ENCODE assay signal across 17 cellular contexts in genomic region chr7:91496251-91496820, GRCh38.
"Had no signal": no experiment of that assay in that cellular context is flagged by ENCODE, and none has a peak within 500 bp of the region (broad histone marks: within the 10 kb centered on the region; RNA-seq: fewer than 3 reads in every experiment).

No MANE protein-coding gene starts in this region.

- H3K9me3 ChIP-seq: gastrocnemius medialis, vagina had no signal

- H3K27me3 ChIP-seq: gastrocnemius medialis, tibial artery, vagina had no signal

- H3K36me3 Mint-ChIP-seq: activated CD8-positive, alpha-beta memory T cell treated with anti-CD3 and anti-CD28 coated beads, Interleukin-2, amount 10 ng/mL, durations not matched to agents 7 days and 5 days had no signal

- DNase-seq: activated CD4-positive, alpha-beta T cell treated with anti-CD3 and anti-CD28 coated beads, Interleukin-2, amount 50 U/mL, for 4 hours; activated CD8-positive, alpha-beta memory T cell treated with anti-CD3 and anti-CD28 coated beads, Interleukin-2, amount 10 ng/mL, durations not matched to agents 7 days and 5 days; activated effector memory CD4-positive, alpha-beta T cell treated with anti-CD3 and anti-CD28 coated beads, Interleukin-2, amount 50 U/mL, for 16 hours; activated T-cell treated with anti-CD3 and anti-CD28 coated beads, Interleukin-2, amount 50 U/mL, for 24 hours; amygdala; effector memory CD4-positive, alpha-beta T cell; gastrocnemius medialis; left ventricle myocardium superior; stimulated activated CD4-positive, alpha-beta T cell treated with anti-CD3 and anti-CD28 coated beads, Interleukin-4, amount 100 ng/mL, for 4 hours; tibial artery had no signal

- H3K79me2 ChIP-seq: parathyroid adenoma had no signal

- ATAC-seq: activated CD4-positive, CD25-positive, alpha-beta regulatory T cell treated with anti-CD3 and anti-CD28 coated beads, Interleukin-2, amount 50 U/mL, for 24 hours; activated CD8-positive, alpha-beta memory T cell treated with anti-CD3 and anti-CD28 coated beads, Interleukin-2, amount 10 ng/mL, durations not matched to agents 7 days and 5 days; activated naive CD4-positive, alpha-beta T cell treated with anti-CD3 and anti-CD28 coated beads, Interleukin-2, amount 50 U/mL, for 72 hours; gastrocnemius medialis; left ventricle myocardium superior had no signal

- H3K27ac ChIP-seq: epithelial cell of prostate, gastrocnemius medialis, parathyroid adenoma, tibial artery, vagina had no signal

- H3K4me3 Mint-ChIP-seq: activated CD8-positive, alpha-beta memory T cell treated with anti-CD3 and anti-CD28 coated beads, Interleukin-2, amount 10 ng/mL, durations not matched to agents 7 days and 5 days; activated T-cell treated with anti-CD3 and anti-CD28 coated beads, Interleukin-2, amount 50 U/mL, for 24 hours; brain had no signal

- H3K4me3 ChIP-seq: gastrocnemius medialis, tibial artery, vagina had no signal

- H3K27ac Mint-ChIP-seq: activated CD8-positive, alpha-beta memory T cell treated with anti-CD3 and anti-CD28 coated beads, Interleukin-2, amount 10 ng/mL, durations not matched to agents 7 days and 5 days; activated naive CD4-positive, alpha-beta T cell treated with anti-CD3 and anti-CD28 coated beads, Interleukin-2, amount 50 U/mL, for 72 hours; activated T-cell treated with anti-CD3 and anti-CD28 coated beads, Interleukin-2, amount 50 U/mL, for 24 hours; brain had no signal

- H3K27me3 Mint-ChIP-seq: activated CD8-positive, alpha-beta memory T cell treated with anti-CD3 and anti-CD28 coated beads, Interleukin-2, amount 10 ng/mL, durations not matched to agents 7 days and 5 days; activated T-cell treated with anti-CD3 and anti-CD28 coated beads, Interleukin-2, amount 50 U/mL, for 24 hours had no signal

- H2AFZ ChIP-seq: parathyroid adenoma had no signal

- H3K36me3 ChIP-seq: gastrocnemius medialis, tibial artery, vagina had no signal

- H3K4me1 ChIP-seq: gastrocnemius medialis, parathyroid adenoma, tibial artery, vagina had no signal

- FAIRE-seq: TTC549 had no signal

- H3K4me1 Mint-ChIP-seq: activated CD8-positive, alpha-beta memory T cell treated with anti-CD3 and anti-CD28 coated beads, Interleukin-2, amount 10 ng/mL, durations not matched to agents 7 days and 5 days; brain had no signal
